ENCODE assay signal across 9 cellular contexts in the genomic region with DNA sequence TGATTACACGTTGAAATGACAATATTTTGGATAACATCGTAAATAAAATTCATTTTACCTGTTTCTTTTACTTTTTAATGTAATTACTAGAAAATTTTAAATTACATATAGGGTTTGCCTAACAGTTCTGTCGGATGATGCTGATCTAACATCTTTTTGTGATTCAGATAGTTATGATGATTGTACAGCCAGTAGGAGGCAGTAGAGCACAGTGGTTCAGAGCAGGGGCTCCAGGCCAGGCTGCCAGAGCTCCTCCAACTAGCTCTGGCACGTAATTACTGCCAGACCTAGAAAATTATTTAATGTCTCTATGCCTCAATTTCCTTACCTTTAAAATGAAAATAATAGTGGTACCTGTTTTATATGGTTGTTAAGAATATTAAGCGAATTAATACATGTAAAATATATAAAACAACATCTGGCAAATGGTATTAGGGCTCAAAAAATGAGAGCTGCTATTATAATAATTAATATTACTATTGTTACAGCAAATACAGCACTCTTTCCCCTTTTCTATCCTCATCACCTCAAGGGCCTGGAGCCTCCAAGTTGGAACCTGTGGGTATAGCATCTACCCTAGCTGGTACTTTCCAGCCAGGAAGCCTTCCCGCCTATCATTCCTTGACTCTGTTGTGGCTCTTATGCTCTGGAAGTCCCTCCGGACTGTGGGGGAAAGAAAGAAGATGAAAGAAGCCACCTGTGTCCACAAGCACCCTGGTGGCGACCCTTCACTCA. TPM values are rescaled to one million over a fixed set of nuclear protein-coding genes. Genes with fewer than 3 reads are reported as not detected.
A peak's percentile ranks its signal among the peaks of the same experiment; 100 is the strongest.
DNase-seq lines count a peak whose midpoint lies in the region; ATAC-seq and TF ChIP-seq lines count a peak whose summit lies in the region.
"Had no signal": no experiment of that assay in that cellular context is flagged by ENCODE, and none has a peak within 500 bp of the region (broad histone marks: within the 10 kb centered on the region; RNA-seq: fewer than 3 reads in every experiment).

No MANE protein-coding gene starts in this region.

- peaks cover 5% of the 10 kb centered on the region for H3K36me3 Mint-ChIP-seq in nephron (ENCODE audit: low read depth)

- H3K4me1 Mint-ChIP-seq in nephron: peaks cover 7% of the 10 kb centered on the region

- H3K4me1 ChIP-seq in esophagus muscularis mucosa (no peaks in the 10 kb centered on the region), thoracic aorta (ENCODE audit: control insufficient read depth in 1 of 2, low read depth in 2 of 2) (no peaks in the 10 kb centered on the region)

- H3K27ac ChIP-seq in esophagus muscularis mucosa (replicated peaks in 1 of 4): no peak overlapping the region
- H3K27ac ChIP-seq in thoracic aorta: no peak overlapping the region

- peak; percentile 80 to 82 (median 80) for TF ChIP-seq CTCF in esophagus muscularis mucosa (IDR thresholded peaks at IDR 0.05)
- TF ChIP-seq CTCF in nephron (IDR thresholded peaks at IDR 0.05; ENCODE audit: unreplicated experiment in 3 of 3): peak; percentile 81 to 89 (median 83)
- peak; percentile 81 for TF ChIP-seq CTCF in thoracic aorta (IDR thresholded peaks at IDR 0.05)

- H3K9me3 ChIP-seq in esophagus muscularis mucosa: no peaks in the 10 kb centered on the region
- H3K9me3 ChIP-seq in thoracic aorta: no peaks in the 10 kb centered on the region

- peak; percentile 77 for DNase-seq in D341Med (ENCODE audit: low spot score)
- DNase-seq in NCI-H82 treated with DMSO at 0.1 percent for 48 hours (lab: John Stamatoyannopoulos, UW; ENCODE audit: unreplicated experiment): peak; percentile 79
- DNase-seq in activated T-cell treated with anti-CD3 and anti-CD28 coated beads for 1 hour (ENCODE audit: low read depth): peak; percentile 14
- no peak for DNase-seq in esophagus muscularis mucosa (ENCODE audit: extremely low spot score)
- DNase-seq in thoracic aorta (ENCODE audit: low spot score): no peak

- TF ChIP-seq POLR2A in esophagus muscularis mucosa (IDR thresholded peaks at IDR 0.05; ENCODE audit: low read depth): no peak

- H3K4me3 ChIP-seq in esophagus muscularis mucosa: no peak overlapping the region
- H3K4me3 ChIP-seq in thoracic aorta: no peak overlapping the region

- H3K36me3 ChIP-seq in esophagus muscularis mucosa: no peaks in the 10 kb centered on the region
- no peaks in the 10 kb centered on the region for H3K36me3 ChIP-seq in thoracic aorta

- intact Hi-C loops in esophagus muscularis mucosa (cut with DNase I): loop anchor here (2.0 to 10.0 kb wide), 3 partner anchors 105 to 953 kb away; no protein-coding TSS in a partner anchor

- 47% methylated on average over 8 of the region's 8 CpGs for WGBS in esophagus muscularis mucosa

- no peaks in the 10 kb centered on the region for H3K27me3 Mint-ChIP-seq in nephron (ENCODE audit: low read depth)
- H3K27me3 Mint-ChIP-seq: dendritic cell treated with granulocyte-macrophage colony-stimulating factor and Interleukin-4, amounts not matched to agents 40 ng/mL and 50 ng/mL, for 4 days had no signal

- TF ChIP-seq EP300 in esophagus muscularis mucosa (IDR thresholded peaks at IDR 0.05): no peak

- H3K9me3 Mint-ChIP-seq in nephron: peaks cover 3% of the 10 kb centered on the region
- H3K9me3 Mint-ChIP-seq: dendritic cell treated with granulocyte-macrophage colony-stimulating factor and Interleukin-4, amounts not matched to agents 40 ng/mL and 50 ng/mL, for 4 days had no signal

- no peak overlapping the region for H3K27ac Mint-ChIP-seq in nephron
- H3K27ac Mint-ChIP-seq: dendritic cell treated with granulocyte-macrophage colony-stimulating factor and Interleukin-4, amounts not matched to agents 40 ng/mL and 50 ng/mL, for 4 days had no signal

- no peak overlapping the region for H3K4me3 Mint-ChIP-seq in nephron
- H3K4me3 Mint-ChIP-seq: dendritic cell treated with granulocyte-macrophage colony-stimulating factor and Interleukin-4, amounts not matched to agents 40 ng/mL and 50 ng/mL, for 4 days had no signal

- ATAC-seq in GM19452 (IDR thresholded peaks at IDR 0.05; ENCODE audit: unreplicated experiment) (peak; percentile 77), HG03565 (IDR thresholded peaks at IDR 0.05; ENCODE audit: unreplicated experiment) (peak; percentile 74), thoracic aorta (ENCODE audit: insufficient number of reproducible peaks, low FRiP score, low read depth) (peak; percentile 86)

- no peaks in the 10 kb centered on the region for H3K27me3 ChIP-seq in esophagus muscularis mucosa
- H3K27me3 ChIP-seq in thoracic aorta (replicated peaks; ENCODE audit: insufficient read depth): no peaks in the 10 kb centered on the region

RNA-seq across cellular contexts. Expression of a gene that starts 47.7 kb away (rescaled TPM):
- total RNA-seq in esophagus muscularis mucosa: 1 to 10 TPM; 2.8 to 6.4 (median 5.1) TPM
- 10 to 100 TPM; 28.3 to 28.7 TPM for total RNA-seq in thoracic aorta

Comparison
In these comparisons a context has a peak if more than half of its experiments do, and no peak if none do; other contexts are left out.
1. DNase-seq: peak in D341Med (single experiment), NCI-H82 treated with DMSO at 0.1 percent for 48 hours (single experiment) and activated T-cell treated with anti-CD3 and anti-CD28 coated beads for 1 hour (single experiment); none in esophagus muscularis mucosa (single experiment) and thoracic aorta (single experiment).
2. Peak in every context shown above with its lines, with median percentiles within 50 percentile points of each other: ATAC-seq and CTCF ChIP-seq.